Comparison of ENCODE assay signal across 12 cellular contexts in genomic region chr17:39092672-39093250, GRCh38. TPM values are rescaled to one million over a fixed set of nuclear protein-coding genes. Genes with fewer than 3 reads are reported as not detected.
DNase-seq lines count a peak whose midpoint lies in the region; FAIRE-seq and TF ChIP-seq lines count a peak whose summit lies in the region.
"Had no signal": no experiment of that assay in that cellular context is flagged by ENCODE, and none has a peak within 500 bp of the region (broad histone marks: within the 10 kb centered on the region; RNA-seq: fewer than 3 reads in every experiment).

No MANE protein-coding gene starts in this region.

- peak; percentile 60 for FAIRE-seq in GM12892 (lab: Jason Lieb, UNC)

- no peaks in the 10 kb centered on the region for H3K9me3 Mint-ChIP-seq in dendritic cell treated with granulocyte-macrophage colony-stimulating factor and Interleukin-4, amounts not matched to agents 40 ng/mL and 50 ng/mL, for 4 days

- DNase-seq in GM12892 (ENCODE audit: insufficient read length) (no peak), SIG-M5 treated with dmso at 0.1 percent for 504 hours (lab: John Stamatoyannopoulos, UW; ENCODE audit: unreplicated experiment) (peak; percentile 62), NCI-H1417 (lab: John Stamatoyannopoulos, UW) (no peak), ovary (no peak), cerebellar cortex (ENCODE audit: low spot score) (no peak), GM13976 (ENCODE audit: low spot score) (no peak)
- DNase-seq: NCI-H2171 treated with DMSO at 0.1 percent for 48 hours, nucleus accumbens had no signal

- TF ChIP-seq CTCF in ovary (IDR thresholded peaks at IDR 0.05) (no peak), GM13976 (IDR thresholded peaks at IDR 0.05; ENCODE audit: borderline replicate concordance, control extremely low read depth, extremely low read depth, insufficient read depth, missing control alignments) (no peak)

- H4K20me1 ChIP-seq in BLaER1 = no peaks in the 10 kb centered on the region

- no peaks in the 10 kb centered on the region for H3K9me3 ChIP-seq in BLaER1
- H3K9me3 ChIP-seq in ovary = no peaks in the 10 kb centered on the region
- H3K9me3 ChIP-seq: gastroesophageal sphincter had no signal

- peak overlapping the region; percentile 15; the same call in 1 of the 2 replicates for H3K27ac ChIP-seq in BLaER1
- H3K27ac ChIP-seq in ovary = no peak overlapping the region
- H3K27ac ChIP-seq: gastroesophageal sphincter had no signal

- in situ Hi-C loops in GM13976 (cut with MboI; ENCODE audit: low sequenced_read_pairs, unreplicated experiment) = no loop called here

- TF ChIP-seq POLR2A in GM12892 (IDR thresholded peaks at IDR 0.05; ENCODE audit: low read depth, low read length) (no peak), ovary (IDR thresholded peaks at IDR 0.05) (no peak)

- peak overlapping the region; percentile 4; the same call in 1 of the 2 replicates for H3K9ac ChIP-seq in BLaER1

- peaks cover 33% of the 10 kb centered on the region for H3K27me3 Mint-ChIP-seq in dendritic cell treated with granulocyte-macrophage colony-stimulating factor and Interleukin-4, amounts not matched to agents 40 ng/mL and 50 ng/mL, for 4 days

- peak overlapping the region; percentile 71 for H3K27ac Mint-ChIP-seq in dendritic cell treated with granulocyte-macrophage colony-stimulating factor and Interleukin-4, amounts not matched to agents 40 ng/mL and 50 ng/mL, for 4 days

- H3K4me1 ChIP-seq in BLaER1 (peaks cover 100% of the 10 kb centered on the region), ovary (ENCODE audit: insufficient read depth) (peaks cover 17% of the 10 kb centered on the region)

- TF ChIP-seq EP300 in ovary (IDR thresholded peaks at IDR 0.05) = no peak

- no peaks in the 10 kb centered on the region for H3K36me3 Mint-ChIP-seq in dendritic cell treated with granulocyte-macrophage colony-stimulating factor and Interleukin-4, amounts not matched to agents 40 ng/mL and 50 ng/mL, for 4 days (ENCODE audit: low read depth)

- 25 to 59% (median 31%) methylated on average over 7 of the region's 7 CpGs for WGBS in ovary, 3 donors

- H3K4me3 ChIP-seq in BLaER1 (0 out of 2 replicates have a peak overlapping the region, but pooled peaks have one; percentile 27), ovary (no peak overlapping the region)
- H3K4me3 ChIP-seq: gastroesophageal sphincter had no signal

- H3K27me3 ChIP-seq in BLaER1 = no peaks in the 10 kb centered on the region
- no peaks in the 10 kb centered on the region for H3K27me3 ChIP-seq in ovary
- H3K27me3 ChIP-seq: gastroesophageal sphincter had no signal

- peak overlapping the region; percentile 95 for H3K4me2 ChIP-seq in BLaER1

- intact Hi-C loops in dendritic cell treated with granulocyte-macrophage colony-stimulating factor and Interleukin-4, amounts not matched to agents 40 ng/mL and 50 ng/mL, for 4 days (cut with micrococcal nuclease) = no loop called here
- intact Hi-C loops in ovary (cut with DNase I) = no loop called here

- H3K36me3 ChIP-seq in BLaER1 (no peaks in the 10 kb centered on the region), ovary (no peaks in the 10 kb centered on the region)
- H3K36me3 ChIP-seq: gastroesophageal sphincter had no signal

- no peak overlapping the region for H3K4me3 Mint-ChIP-seq in dendritic cell treated with granulocyte-macrophage colony-stimulating factor and Interleukin-4, amounts not matched to agents 40 ng/mL and 50 ng/mL, for 4 days

- peaks cover 64% of the 10 kb centered on the region for H3K4me1 Mint-ChIP-seq in dendritic cell treated with granulocyte-macrophage colony-stimulating factor and Interleukin-4, amounts not matched to agents 40 ng/mL and 50 ng/mL, for 4 days (ENCODE audit: low read depth)

RNA-seq across cellular contexts. Expression of gene PLXDC1, which starts 58.7 kb away (rescaled TPM):
- polyA plus RNA-seq in GM12892 (2012; ENCODE audit: missing spikeins) = not detected
- 10 to 100 TPM; 14.0 to 58.6 (median 32.3) TPM for total RNA-seq in ovary
- polyA plus RNA-seq in ovary = 10 to 100 TPM; 11.6 to 35.4 TPM
- total RNA-seq: dermis microvascular lymphatic vessel endothelial cell had no signal
